Comparison of ENCODE assay signal across 8 cellular contexts in genomic region chr3:151156618-151157216, GRCh38. TPM values are rescaled to one million over a fixed set of nuclear protein-coding genes. Genes with fewer than 3 reads are reported as not detected.
DNase-seq lines count a peak whose midpoint lies in the region; ATAC-seq and TF ChIP-seq lines count a peak whose summit lies in the region.

No MANE protein-coding gene starts in this region.

- DNase-seq in AG09319 (ENCODE audit: extremely low read depth, low read depth) (no peak), GM12865 (ENCODE audit: low read depth) (peak; percentile 79), NCI-H1694 treated with DMSO at 0.1 percent for 48 hours (lab: John Stamatoyannopoulos, UW) (peak; percentile 74), SW480 (ENCODE audit: low spot score) (peak; percentile 72), fibroblast of villous mesenchyme (ENCODE audit: low read depth) (peak; percentile 58), pulmonary artery endothelial cell (ENCODE audit: low read depth, low spot score) (peak; percentile 10), mucosa of gallbladder (ENCODE audit: low spot score) (no peak)

- peak; percentile 51 for TF ChIP-seq CTCF in AG09319 (IDR thresholded peaks at IDR 0.05; ENCODE audit: low read depth, low read length)
- TF ChIP-seq CTCF in GM12865 (IDR thresholded peaks at IDR 0.05; ENCODE audit: insufficient read depth, low read depth, low read length, missing control alignments): peak; percentile 57
- TF ChIP-seq CTCF in fibroblast of villous mesenchyme (IDR thresholded peaks at IDR 0.05; ENCODE audit: insufficient read depth, low read depth, low read length): peak; percentile 51

- H3K4me3 ChIP-seq in GM12865 (ENCODE audit: low read depth, low read length): no peak overlapping the region
- no peak overlapping the region for H3K4me3 ChIP-seq in fibroblast of villous mesenchyme (ENCODE audit: low read depth, low read length)

- peak; percentile 89 for ATAC-seq in HG02642 (IDR thresholded peaks at IDR 0.05; ENCODE audit: poor library complexity, unreplicated experiment)

RNA-seq across cellular contexts. Expression of gene GPR171, which starts 46.3 kb away (rescaled TPM):
- total RNA-seq in fibroblast of villous mesenchyme (not detected in 2 replicates), pulmonary artery endothelial cell (not detected in 2 replicates), mucosa of gallbladder (2.0 TPM)

Comparison
In these comparisons a context has a peak if more than half of its experiments do, and no peak if none do; other contexts are left out.
1. DNase-seq: peak in GM12865 (single experiment), NCI-H1694 treated with DMSO at 0.1 percent for 48 hours (single experiment), SW480 (single experiment), fibroblast of villous mesenchyme (single experiment) and pulmonary artery endothelial cell (single experiment); none in AG09319 (single experiment) and mucosa of gallbladder (single experiment).
2. Peak in every context shown above with its lines, with median percentiles within 50 percentile points of each other: CTCF ChIP-seq.